Comparison of ENCODE assay signal across 8 cellular contexts in the genomic region with DNA sequence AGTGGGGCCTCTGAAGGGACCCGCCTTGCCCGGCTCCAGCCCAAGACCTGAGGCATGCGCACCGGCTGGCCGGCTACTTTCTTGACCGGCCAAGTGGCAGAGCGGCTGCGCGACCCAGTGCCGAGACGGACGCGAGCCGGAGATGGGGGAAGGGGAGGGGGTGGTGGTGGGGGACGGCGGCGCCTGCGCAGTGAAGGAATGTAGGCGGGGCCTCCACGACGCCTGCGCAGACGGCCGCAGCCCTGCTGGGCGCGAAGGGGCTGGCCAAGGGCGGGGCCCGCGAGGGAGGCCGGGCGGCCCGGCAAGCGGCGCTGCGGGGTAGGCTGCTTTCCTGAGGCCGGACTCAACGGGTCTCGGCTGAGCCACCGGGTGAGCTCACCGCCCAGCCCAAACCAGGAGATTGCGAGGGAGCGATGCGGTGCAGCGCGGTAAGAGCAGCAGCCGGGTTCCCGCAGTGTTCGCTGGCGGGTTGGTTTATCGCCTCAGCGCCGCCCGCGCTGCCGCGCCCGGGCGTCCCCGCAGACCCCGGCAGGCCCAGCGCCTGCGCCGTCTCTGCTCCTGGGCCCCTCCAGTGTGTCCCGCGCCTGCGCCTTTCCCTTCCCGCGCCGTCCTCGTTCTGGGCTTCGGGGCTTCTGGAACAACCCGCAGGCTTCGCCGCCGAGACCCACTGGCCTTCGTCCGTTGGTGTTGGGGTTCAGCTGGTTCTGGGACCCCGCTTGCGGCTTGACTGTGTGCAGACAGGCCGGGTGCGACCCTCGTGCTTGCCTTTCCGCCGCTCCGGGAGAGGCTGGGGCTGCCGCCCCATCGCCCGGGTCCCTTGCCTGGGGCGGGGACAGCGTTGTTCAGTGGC. TPM values are rescaled to one million over a fixed set of nuclear protein-coding genes. Genes with fewer than 3 reads are reported as not detected.
DNase-seq lines count a peak whose midpoint lies in the region; TF ChIP-seq lines count a peak whose summit lies in the region.

A gene with protein sequence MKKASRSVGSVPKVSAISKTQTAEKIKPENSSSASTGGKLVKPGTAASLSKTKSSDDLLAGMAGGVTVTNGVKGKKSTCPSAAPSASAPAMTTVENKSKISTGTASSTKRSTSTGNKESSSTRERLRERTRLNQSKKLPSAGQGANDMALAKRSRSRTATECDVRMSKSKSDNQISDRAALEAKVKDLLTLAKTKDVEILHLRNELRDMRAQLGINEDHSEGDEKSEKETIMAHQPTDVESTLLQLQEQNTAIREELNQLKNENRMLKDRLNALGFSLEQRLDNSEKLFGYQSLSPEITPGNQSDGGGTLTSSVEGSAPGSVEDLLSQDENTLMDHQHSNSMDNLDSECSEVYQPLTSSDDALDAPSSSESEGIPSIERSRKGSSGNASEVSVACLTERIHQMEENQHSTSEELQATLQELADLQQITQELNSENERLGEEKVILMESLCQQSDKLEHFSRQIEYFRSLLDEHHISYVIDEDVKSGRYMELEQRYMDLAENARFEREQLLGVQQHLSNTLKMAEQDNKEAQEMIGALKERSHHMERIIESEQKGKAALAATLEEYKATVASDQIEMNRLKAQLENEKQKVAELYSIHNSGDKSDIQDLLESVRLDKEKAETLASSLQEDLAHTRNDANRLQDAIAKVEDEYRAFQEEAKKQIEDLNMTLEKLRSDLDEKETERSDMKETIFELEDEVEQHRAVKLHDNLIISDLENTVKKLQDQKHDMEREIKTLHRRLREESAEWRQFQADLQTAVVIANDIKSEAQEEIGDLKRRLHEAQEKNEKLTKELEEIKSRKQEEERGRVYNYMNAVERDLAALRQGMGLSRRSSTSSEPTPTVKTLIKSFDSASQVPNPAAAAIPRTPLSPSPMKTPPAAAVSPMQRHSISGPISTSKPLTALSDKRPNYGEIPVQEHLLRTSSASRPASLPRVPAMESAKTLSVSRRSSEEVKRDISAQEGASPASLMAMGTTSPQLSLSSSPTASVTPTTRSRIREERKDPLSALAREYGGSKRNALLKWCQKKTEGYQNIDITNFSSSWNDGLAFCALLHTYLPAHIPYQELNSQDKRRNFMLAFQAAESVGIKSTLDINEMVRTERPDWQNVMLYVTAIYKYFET (plus strand): TSS at position 276 of the 850 bp plus-strand sequence. CDS start 31,401 bp downstream, outside the sequence.

- peaks cover 46% of the 10 kb centered on the region for H4K20me1 ChIP-seq in neural progenitor cell (ENCODE audit: low read depth)

- H3K36me3 ChIP-seq in HAP-1 (replicated peaks): no peaks in the 10 kb centered on the region; the same call in 1 of the 2 replicates
- H3K36me3 ChIP-seq in MG63: peaks cover 11% of the 10 kb centered on the region
- H3K36me3 ChIP-seq in neural progenitor cell: no peaks in the 10 kb centered on the region
- no peaks in the 10 kb centered on the region for H3K36me3 ChIP-seq in stomach smooth muscle (ENCODE audit: control insufficient read depth in 2 of 2, insufficient read depth in 2 of 2, low read length in 2 of 2)

- H3K4me3 ChIP-seq in HAP-1 (peak within 1 kb of the TSS; percentile 95), MG63 (peak within 1 kb of the TSS; percentile 90), fibroblast of villous mesenchyme (ENCODE audit: low read depth, low read length) (peak within 1 kb of the TSS; percentile 98), neural progenitor cell (peak within 1 kb of the TSS; percentile 91), stomach smooth muscle (ENCODE audit: low read length in 2 of 2) (peak within 1 kb of the TSS; percentile 65 to 94)

- DNase-seq in G401 (ENCODE audit: low spot score): peak; percentile 92
- peak; percentile 87 to 93 for DNase-seq in HAP-1 (ENCODE audit: low spot score in 2 of 2)
- peak; percentile 90 for DNase-seq in MG63
- peak; percentile 17 for DNase-seq in SIG-M5 (lab: John Stamatoyannopoulos, UW)
- peak; percentile 90 for DNase-seq in activated gamma-delta T cell (lab: John Stamatoyannopoulos, UW)
- peak; percentile 94 for DNase-seq in fibroblast of villous mesenchyme (ENCODE audit: low read depth)
- DNase-seq in neural progenitor cell (ENCODE audit: low spot score): peak; percentile 97

- peak within 1 kb of the TSS; percentile 96 for H3K27ac Mint-ChIP-seq in neural progenitor cell

- peaks cover 35% of the 10 kb centered on the region for H3F3A ChIP-seq in neural progenitor cell (ENCODE audit: low read depth)

- no peaks in the 10 kb centered on the region for H3K27me3 ChIP-seq in HAP-1 (ENCODE audit: low read depth)
- no peaks in the 10 kb centered on the region for H3K27me3 ChIP-seq in MG63
- no peaks in the 10 kb centered on the region for H3K27me3 ChIP-seq in neural progenitor cell
- no peaks in the 10 kb centered on the region for H3K27me3 ChIP-seq in stomach smooth muscle (ENCODE audit: control insufficient read depth in 1 of 2, insufficient read depth in 2 of 2, low read length in 2 of 2)

- H3K27me3 Mint-ChIP-seq in neural progenitor cell (ENCODE audit: insufficient read depth, low read depth): peaks cover 9% of the 10 kb centered on the region

- peak within 1 kb of the TSS; percentile 75 for H2AFZ ChIP-seq in neural progenitor cell (replicated peaks)

- H3K9me3 Mint-ChIP-seq in neural progenitor cell: no peaks in the 10 kb centered on the region

- peaks cover 3% of the 10 kb centered on the region for H3K36me3 Mint-ChIP-seq in neural progenitor cell

- peaks cover 47% of the 10 kb centered on the region for H3K79me2 ChIP-seq in neural progenitor cell (ENCODE audit: low read depth)

- TF ChIP-seq CTCF in fibroblast of villous mesenchyme (IDR thresholded peaks at IDR 0.05; ENCODE audit: insufficient read depth, low read depth, low read length) (peak; percentile 11), neural progenitor cell (IDR thresholded peaks at IDR 0.05) (peak; percentile 9)

- H3K9ac ChIP-seq in neural progenitor cell (peak within 1 kb of the TSS; percentile 91), stomach smooth muscle (ENCODE audit: low read length in 2 of 2) (peak within 1 kb of the TSS; percentile 86 to 89)

- H3K27ac ChIP-seq in neural progenitor cell: peak within 1 kb of the TSS; percentile 85
- H3K27ac ChIP-seq in stomach smooth muscle (ENCODE audit: low read length): peak within 1 kb of the TSS; percentile 91

- peak within 1 kb of the TSS; percentile 92 for H3K4me2 ChIP-seq in neural progenitor cell

- peaks cover 41% of the 10 kb centered on the region for H3K4me1 Mint-ChIP-seq in neural progenitor cell

- H3K4me1 ChIP-seq in HAP-1 (peaks cover 21% of the 10 kb centered on the region), neural progenitor cell (peaks cover 24% of the 10 kb centered on the region), stomach smooth muscle (ENCODE audit: control insufficient read depth, insufficient read depth, low read length) (peaks cover 22% of the 10 kb centered on the region)

- in situ Hi-C loops in G401 (cut with HindIII; ENCODE audit: low sequenced_read_pairs) (no loop called here), HAP-1 (cut with MboI; ENCODE audit: low sequenced_read_pairs) (no loop called here)

- H3K4me3 Mint-ChIP-seq in neural progenitor cell: peak within 1 kb of the TSS; percentile 90

- H3K9me3 ChIP-seq in HAP-1 (no peaks in the 10 kb centered on the region), MG63 (no peaks in the 10 kb centered on the region), neural progenitor cell (ENCODE audit: low read depth) (no peaks in the 10 kb centered on the region), stomach smooth muscle (ENCODE audit: control insufficient read depth in 2 of 2, low read length in 2 of 2) (no peaks in the 10 kb centered on the region)

RNA-seq across cellular contexts. Expression of the gene that starts here (rescaled TPM):
- 7.6 and 12.0 TPM in 2 replicates for total RNA-seq in G401 (2014; rRNA removed; shearing (Covaris generic))
- 11.0 and 30.9 TPM in 2 replicates for total RNA-seq in MG63 (2014; rRNA removed; shearing (Covaris generic); ENCODE audit: low replicate concordance)
- total RNA-seq in fibroblast of villous mesenchyme (30.3 and 40.2 TPM in 2 replicates), neural progenitor cell (ENCODE audit: low replicate concordance) (35.8 and 48.9 TPM in 2 replicates)

Comparison
In these comparisons a context has a peak if more than half of its experiments do, and no peak if none do; other contexts are left out.
1. Peak in every context shown above with its lines: DNase-seq, H3K4me3 ChIP-seq and H3K27ac ChIP-seq.
2. DNase-seq: peak in every context shown above with its lines; median percentile 97 in neural progenitor cell; 94 in fibroblast of villous mesenchyme; 92 in G401; 90 in HAP-1; 90 in MG63; 90 in activated gamma-delta T cell; 17 in SIG-M5.